Comparison of ENCODE assay signal across 10 cellular contexts in the genomic region with DNA sequence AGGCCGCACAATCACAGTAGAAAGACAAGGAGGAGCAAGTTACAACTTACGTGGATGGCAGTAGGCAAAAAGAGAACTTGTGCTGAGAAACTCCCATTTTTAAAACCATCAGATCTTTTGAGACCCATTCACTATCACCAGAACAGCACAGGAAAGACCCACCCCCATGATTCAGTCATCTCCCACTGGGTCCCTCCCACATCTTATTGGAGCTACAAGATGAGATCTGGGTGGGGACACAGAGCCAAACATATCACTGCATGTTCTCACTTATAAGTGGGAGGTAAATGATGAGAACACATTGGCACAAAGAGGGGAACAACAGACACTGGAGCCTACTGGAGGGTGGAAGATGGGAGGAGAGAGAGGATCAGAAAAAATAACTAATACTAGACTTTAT. TPM values are rescaled to one million over a fixed set of nuclear protein-coding genes. Genes with fewer than 3 reads are reported as not detected.
"Had no signal": no experiment of that assay in that cellular context is flagged by ENCODE, and none has a peak within 500 bp of the region (broad histone marks: within the 10 kb centered on the region; RNA-seq: fewer than 3 reads in every experiment).

No MANE protein-coding gene starts in this region.

- H3K27ac ChIP-seq: HL-60 had no signal

- H3K4me3 Mint-ChIP-seq: GM23338, H9, HFFc6, IgD-negative memory B cell had no signal

- H3K4me3 ChIP-seq: GM23338 had no signal

- ATAC-seq: GM23338, HepG2 had no signal

- H3K4me1 Mint-ChIP-seq: GM23338, H9 had no signal

- DNase-seq: H9, HCEC 1CT, HFFc6, KBM-7 had no signal

- H3K27ac Mint-ChIP-seq: GM23338, H9, HFFc6, IgD-negative memory B cell had no signal

- H3K27me3 Mint-ChIP-seq: IgD-negative memory B cell had no signal

RNA-seq across cellular contexts. Expression of gene ELOVL3, which starts 41.5 kb away (rescaled TPM):
- total RNA-seq: H1, H9, HT1080 had no signal

RNA-seq across cellular contexts. Expression of gene PITX3, which starts 56.7 kb away (rescaled TPM):
- total RNA-seq: GM23338, H9, HepG2, HT1080 had no signal
